ENCODE assay signal across 13 cellular contexts in genomic region chr11:80118071-80118470, GRCh38.
"Had no signal": no experiment of that assay in that cellular context is flagged by ENCODE, and none has a peak within 500 bp of the region (broad histone marks: within the 10 kb centered on the region; RNA-seq: fewer than 3 reads in every experiment).

No MANE protein-coding gene starts in this region.

- H3K4me3 ChIP-seq: lung, mucosa of descending colon, suprapubic skin had no signal

- H3K36me3 ChIP-seq: suprapubic skin had no signal

- H3K4me1 ChIP-seq: suprapubic skin had no signal

- ATAC-seq: left cardiac atrium; mucosa of descending colon; natural killer cell treated with Interleukin-12 subunit alpha and Interleukin-12 subunit beta and Interleukin-15 and Interleukin-18, amount 100 ng/mL, for 72 hours had no signal

- H3K9me3 ChIP-seq: mucosa of descending colon, suprapubic skin had no signal

- H3K27me3 ChIP-seq: suprapubic skin had no signal

- H3K27ac ChIP-seq: suprapubic skin had no signal

- DNase-seq: activated CD4-positive, alpha-beta T cell treated with anti-CD3 and anti-CD28 coated beads for 48 hours; activated CD8-positive, alpha-beta memory T cell treated with anti-CD3 and anti-CD28 coated beads for 24 hours; activated naive CD4-positive, alpha-beta T cell treated with anti-CD3 and anti-CD28 coated beads for 36 hours; cerebellar nuclear complex; dermis blood vessel endothelial cell; endodermal cell; left cardiac atrium; mucosa of descending colon; stimulated activated CD4-positive, alpha-beta T cell treated with anti-CD3 and anti-CD28 coated beads, Interleukin-12 subunit alpha, Interleukin-12 subunit beta, amount 100 ng/mL, for 4 hours; stimulated activated naive CD4-positive, alpha-beta T cell treated with Interleukin-2 at 50 U/mL for 16 hours had no signal
